ENCODE assay signal across 2 cellular contexts in the genomic region with DNA sequence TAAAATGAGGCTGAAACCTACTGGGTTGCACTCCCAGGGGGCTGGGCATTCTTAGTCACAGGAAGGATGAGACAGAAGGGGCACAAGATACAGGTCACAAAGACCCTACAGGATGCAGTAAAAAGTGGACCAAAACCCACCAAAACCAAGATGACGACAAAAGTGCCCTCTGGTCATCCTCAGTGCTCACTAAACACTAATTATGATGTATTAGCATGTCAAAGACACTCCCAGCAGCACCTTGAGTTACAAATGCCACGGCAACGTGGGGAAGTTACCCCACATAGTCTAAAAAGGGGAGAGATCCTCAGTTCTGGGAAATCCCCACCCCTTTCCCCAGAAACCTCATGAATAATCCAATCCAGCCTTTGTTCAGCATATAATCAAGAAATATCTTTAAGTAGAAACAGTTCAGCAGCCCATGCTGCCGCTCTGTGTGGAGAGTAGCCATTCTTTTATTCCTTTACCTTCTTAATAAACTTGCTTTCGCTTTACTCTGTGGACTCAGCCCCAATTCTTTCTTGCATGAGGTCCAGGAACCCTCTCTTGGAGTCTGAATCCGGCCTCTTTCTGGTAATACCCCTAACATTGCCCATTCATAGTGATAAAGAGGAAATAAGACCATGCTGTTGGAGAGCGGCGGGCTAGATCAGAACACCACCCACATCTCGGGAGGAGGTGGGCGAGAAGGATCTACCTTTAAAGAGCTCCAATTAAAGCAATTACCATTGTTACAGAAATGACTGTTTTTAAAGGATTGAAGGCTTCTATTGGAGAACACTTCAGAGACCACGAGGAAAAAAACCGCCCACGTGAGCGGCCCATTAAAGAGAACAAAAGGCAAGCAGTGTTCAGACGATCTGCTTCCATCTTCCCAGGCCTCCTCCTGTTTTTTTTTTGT.
TF ChIP-seq lines count a peak whose summit lies in the region.

No MANE protein-coding gene starts in this region.

TF ChIP-seq in GM12878, 131 proteins besides CTCF, POLR2A, EP300 and RAD21 (continued from another document):
- TF ChIP-seq MTA2 (IDR thresholded peaks at IDR 0.05; ENCODE audit: low read depth) (peak; percentile 45; the same call in 1 of the 2 replicates), ATF2 (IDR thresholded peaks at IDR 0.05; ENCODE audit: low read length) (peak; percentile 67; the same call in 1 of the 2 replicates), IKZF1 (conservative IDR thresholded peaks at IDR 0.05) (peak; percentile 55; the same call in 1 of the 2 replicates), RUNX3 (IDR thresholded peaks at IDR 0.05; ENCODE audit: low read length) (peak; percentile 49), IKZF2 (IDR thresholded peaks at IDR 0.05) (peak in 1 of 2 experiments; percentile 30; a peak in 2 of 4 replicates), YY1 (IDR thresholded peaks at IDR 0.05; ENCODE audit: low read depth, low read length) (no peak), JUNB (IDR thresholded peaks at IDR 0.05) (peak; percentile 57; the same call in 1 of the 2 replicates)
TF ChIP-seq in GM12878: peak in this region for 15.

TF ChIP-seq in SK-N-SH treated with all-trans-retinoic acid at 6 μM for 48 hours, 23 proteins besides CTCF, POLR2A, EP300 and RAD21 (continued from another document):
- TF ChIP-seq, protein P1, sequence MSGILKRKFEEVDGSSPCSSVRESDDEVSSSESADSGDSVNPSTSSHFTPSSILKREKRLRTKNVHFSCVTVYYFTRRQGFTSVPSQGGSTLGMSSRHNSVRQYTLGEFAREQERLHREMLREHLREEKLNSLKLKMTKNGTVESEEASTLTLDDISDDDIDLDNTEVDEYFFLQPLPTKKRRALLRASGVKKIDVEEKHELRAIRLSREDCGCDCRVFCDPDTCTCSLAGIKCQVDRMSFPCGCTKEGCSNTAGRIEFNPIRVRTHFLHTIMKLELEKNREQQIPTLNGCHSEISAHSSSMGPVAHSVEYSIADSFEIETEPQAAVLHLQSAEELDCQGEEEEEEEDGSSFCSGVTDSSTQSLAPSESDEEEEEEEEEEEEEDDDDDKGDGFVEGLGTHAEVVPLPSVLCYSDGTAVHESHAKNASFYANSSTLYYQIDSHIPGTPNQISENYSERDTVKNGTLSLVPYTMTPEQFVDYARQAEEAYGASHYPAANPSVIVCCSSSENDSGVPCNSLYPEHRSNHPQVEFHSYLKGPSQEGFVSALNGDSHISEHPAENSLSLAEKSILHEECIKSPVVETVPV (CRISPR knock-in tag; IDR thresholded peaks at IDR 0.05), result no peak
- TF ChIP-seq RARB (CRISPR knock-in tag; IDR thresholded peaks at IDR 0.05) (no peak), TOX (CRISPR knock-in tag; IDR thresholded peaks at IDR 0.05; ENCODE audit: borderline replicate concordance) (no peak), ZFP3 (CRISPR knock-in tag; IDR thresholded peaks at IDR 0.05) (no peak), BACH2 (CRISPR knock-in tag; IDR thresholded peaks at IDR 0.05; ENCODE audit: borderline replicate concordance) (no peak), OSR1 (CRISPR knock-in tag; IDR thresholded peaks at IDR 0.05) (no peak), ZNF8 (CRISPR knock-in tag; IDR thresholded peaks at IDR 0.05) (no peak), ZNF70 (CRISPR knock-in tag; IDR thresholded peaks at IDR 0.05) (no peak), ZNF565 (CRISPR knock-in tag; conservative IDR thresholded peaks at IDR 0.05; ENCODE audit: low read depth) (no peak), TCF4 (CRISPR knock-in tag; IDR thresholded peaks at IDR 0.05; ENCODE audit: borderline replicate concordance) (no peak)
